Comparison of ENCODE assay signal across 1 cellular context in the genomic region with DNA sequence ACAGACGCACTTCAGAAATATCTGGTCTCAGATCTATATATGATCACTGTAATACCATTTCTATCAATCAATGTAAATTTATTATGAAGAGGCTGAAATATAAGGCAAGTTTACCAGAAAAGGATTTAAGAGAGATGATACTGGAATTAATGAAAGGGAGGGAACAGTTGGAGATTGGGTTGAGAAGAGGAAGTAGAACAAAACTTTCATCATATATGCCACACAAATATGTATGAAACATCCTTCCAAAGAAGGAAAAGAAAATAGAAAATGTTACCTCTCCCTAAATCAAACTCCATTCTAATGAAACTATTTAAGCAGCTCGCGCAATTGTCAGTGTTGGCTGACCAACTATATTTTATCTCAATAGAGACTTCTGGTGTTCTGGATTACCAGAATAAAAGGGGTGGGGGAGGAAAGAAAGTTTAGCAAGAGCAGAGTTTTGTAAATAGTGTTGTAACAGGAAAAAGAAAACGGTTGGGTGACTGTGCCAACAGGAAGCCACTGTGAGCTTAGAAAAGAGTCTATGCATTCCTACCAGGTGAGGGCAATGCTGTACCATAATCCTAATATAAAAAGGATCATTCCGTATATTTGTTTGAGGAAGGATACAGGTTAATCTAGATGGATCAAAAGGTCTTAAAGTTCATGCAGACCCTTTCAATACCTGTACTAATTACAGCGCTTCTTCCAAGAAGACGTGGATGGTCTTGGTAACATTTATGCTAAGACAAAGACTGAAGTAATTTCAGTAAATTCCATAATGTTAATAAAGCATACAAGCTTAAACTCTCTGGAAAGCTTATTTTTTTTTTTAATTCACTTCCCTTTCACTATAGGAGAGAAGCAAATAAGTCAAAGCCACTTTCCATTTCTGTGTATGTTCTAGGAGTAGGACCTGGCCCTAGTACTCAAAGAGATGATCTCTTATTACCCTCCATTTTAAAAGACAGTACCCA.
A peak's percentile ranks its signal among the peaks of the same experiment; 100 is the strongest.
TF ChIP-seq lines count a peak whose summit lies in the region.

No MANE protein-coding gene starts in this region.

TF ChIP-seq in K562, 482 proteins besides CTCF, POLR2A, EP300 and RAD21:
- no peak for TF ChIP-seq TCF7 (IDR thresholded peaks at IDR 0.05; ENCODE audit: borderline replicate concordance)
- TF ChIP-seq ETV1 (tag; conservative IDR thresholded peaks at IDR 0.05; ENCODE audit: low read depth) = peak; percentile 42; the same call in 1 of the 2 replicates
- TF ChIP-seq BRCA1 (IDR thresholded peaks at IDR 0.05) = no peak
- no peak for TF ChIP-seq BRCA1 (CRISPR knock-in tag; IDR thresholded peaks at IDR 0.05)
- peak; percentile 21; the same call in 1 of the 2 replicates for TF ChIP-seq CEBPB (tag; IDR thresholded peaks at IDR 0.05)
- TF ChIP-seq TEAD1 (CRISPR knock-in tag; IDR thresholded peaks at IDR 0.05) = peak; percentile 98
- TF ChIP-seq TEAD4 (IDR thresholded peaks at IDR 0.05; ENCODE audit: low read length) = peak; percentile 90
- no peak for TF ChIP-seq TEAD4 (CRISPR knock-in tag; IDR thresholded peaks at IDR 0.05; ENCODE audit: borderline replicate concordance)
- no peak for TF ChIP-seq HDAC8 (tag; IDR thresholded peaks at IDR 0.05)
- peak; percentile 91 for TF ChIP-seq TEAD2 (tag; IDR thresholded peaks at IDR 0.05)
